24 cellular contexts compared by ENCODE assay signal in genomic region chr5:110909950-110910349, GRCh38.
A peak's percentile ranks its signal among the peaks of the same experiment; 100 is the strongest.
DNase-seq lines count a peak whose midpoint lies in the region; ATAC-seq and TF ChIP-seq lines count a peak whose summit lies in the region.
"Had no signal": no experiment of that assay in that cellular context is flagged by ENCODE, and none has a peak within 500 bp of the region (broad histone marks: within the 10 kb centered on the region; RNA-seq: fewer than 3 reads in every experiment).

No MANE protein-coding gene starts in this region.

- H3K9me3 Mint-ChIP-seq in HFFc6 (peaks cover 13% of the 10 kb centered on the region), Calu3 (ENCODE audit: low read depth, unreplicated experiment) (no peaks in the 10 kb centered on the region)
- H3K9me3 Mint-ChIP-seq: activated naive CD8-positive, alpha-beta T cell treated with anti-CD3 and anti-CD28 coated beads, Interleukin-2, amount 10 ng/mL, durations not matched to agents 7 days and 5 days; activated T-helper 2 cell treated with anti-CD3 and anti-CD28 coated beads, Interferon-gamma antibody, Interleukin-2, Interleukin-4, amounts not matched to agents 10 μg/mL and 5 μg/mL and 100 μg/mL, durations not matched to agents 14 hours and 24 hours and 36 hours had no signal

- peaks cover 6% of the 10 kb centered on the region for H3K27me3 Mint-ChIP-seq in HFFc6 (ENCODE audit: insufficient read depth)
- H3K27me3 Mint-ChIP-seq in Calu3 (ENCODE audit: unreplicated experiment): no peaks in the 10 kb centered on the region
- H3K27me3 Mint-ChIP-seq: activated CD4-positive, alpha-beta T cell treated with anti-CD3 and anti-CD28 coated beads, Interleukin-2, amount 10 ng/mL, durations not matched to agents 24 days and 14 days; naive B cell had no signal

- intact Hi-C loops in Calu3 (cut with micrococcal nuclease; ENCODE audit: unreplicated experiment): no loop called here

- H3K4me3 Mint-ChIP-seq in HFFc6 (no peak overlapping the region), Calu3 (ENCODE audit: low read depth, unreplicated experiment) (no peak overlapping the region)
- H3K4me3 Mint-ChIP-seq: activated CD4-positive, alpha-beta T cell treated with anti-CD3 and anti-CD28 coated beads, Interleukin-2, amount 10 ng/mL, durations not matched to agents 24 days and 14 days; activated naive CD8-positive, alpha-beta T cell treated with anti-CD3 and anti-CD28 coated beads, Interleukin-2, amount 10 ng/mL, durations not matched to agents 7 days and 5 days; H9; naive B cell had no signal

- peak; percentile 45 for DNase-seq in AG10803 (ENCODE audit: low read depth)
- DNase-seq in HFFc6: peak; percentile 41
- peak; percentile 74 for DNase-seq in astrocyte of the cerebellum (ENCODE audit: low read depth)
- DNase-seq in foreskin fibroblast: peak; percentile 54 to 83
- no peak for DNase-seq in C1 segment of cervical spinal cord (lab: John Stamatoyannopoulos, UW)
- no peak for DNase-seq in Calu3
- DNase-seq: activated CD4-positive, alpha-beta T cell treated with anti-CD3 and anti-CD28 coated beads, Interleukin-2, amount 10 ng/mL, durations not matched to agents 24 days and 14 days; activated naive CD8-positive, alpha-beta T cell treated with anti-CD3 and anti-CD28 coated beads, Interleukin-2, amount 10 ng/mL, durations not matched to agents 7 days and 5 days; central memory CD4-positive, alpha-beta T cell; GF-D8; H9; mesenchymal stem cell; MM.1S; naive B cell; NCI-H226; ovary; sigmoid colon; stimulated activated naive CD4-positive, alpha-beta T cell; thyroid gland had no signal

- no peak for ATAC-seq in GM18861 (IDR thresholded peaks at IDR 0.05; ENCODE audit: unreplicated experiment)
- ATAC-seq: esophagus mucosa, GM12878 had no signal

- H3K27ac Mint-ChIP-seq in HFFc6: no peak overlapping the region
- H3K27ac Mint-ChIP-seq in Calu3 (ENCODE audit: unreplicated experiment): no peak overlapping the region
- H3K27ac Mint-ChIP-seq: activated CD4-positive, alpha-beta T cell treated with anti-CD3 and anti-CD28 coated beads, Interleukin-2, amount 10 ng/mL, durations not matched to agents 24 days and 14 days; activated naive CD8-positive, alpha-beta T cell treated with anti-CD3 and anti-CD28 coated beads, Interleukin-2, amount 10 ng/mL, durations not matched to agents 7 days and 5 days; activated T-helper 2 cell treated with anti-CD3 and anti-CD28 coated beads, Interferon-gamma antibody, Interleukin-2, Interleukin-4, amounts not matched to agents 10 μg/mL and 5 μg/mL and 100 μg/mL, durations not matched to agents 14 hours and 24 hours and 36 hours; H9; naive B cell had no signal

- H3K4me1 Mint-ChIP-seq in HFFc6 (ENCODE audit: low read depth) (peaks cover 18% of the 10 kb centered on the region), Calu3 (ENCODE audit: low read depth, unreplicated experiment) (peaks cover 6% of the 10 kb centered on the region)
- H3K4me1 Mint-ChIP-seq: activated CD4-positive, alpha-beta T cell treated with anti-CD3 and anti-CD28 coated beads, Interleukin-2, amount 10 ng/mL, durations not matched to agents 24 days and 14 days; activated naive CD8-positive, alpha-beta T cell treated with anti-CD3 and anti-CD28 coated beads, Interleukin-2, amount 10 ng/mL, durations not matched to agents 7 days and 5 days; naive B cell had no signal

- BruUV-seq in Calu3 (replicated peaks; lab: Mats Ljungman, UMichigan): no TSS peak

- in situ Hi-C loops in astrocyte of the cerebellum (cut with HindIII; ENCODE audit: low sequenced_read_pairs): no loop called here

- no peak for TF ChIP-seq CTCF in AG10803 (conservative IDR thresholded peaks at IDR 0.05; ENCODE audit: low read length)
- no peak for TF ChIP-seq CTCF in HFFc6 (IDR thresholded peaks at IDR 0.05)
- TF ChIP-seq CTCF in astrocyte of the cerebellum (IDR thresholded peaks at IDR 0.05; ENCODE audit: low read depth, low read length, missing control alignments): no peak
- TF ChIP-seq CTCF in foreskin fibroblast (IDR thresholded peaks at IDR 0.05; ENCODE audit: low read depth, low read length): no peak
- TF ChIP-seq CTCF in Calu3 (IDR thresholded peaks at IDR 0.05; ENCODE audit: unreplicated experiment): no peak

- H3K4me3 ChIP-seq in AG10803 (ENCODE audit: low read length) (no peak overlapping the region), astrocyte of the cerebellum (ENCODE audit: low read depth, low read length) (no peak overlapping the region), foreskin fibroblast (ENCODE audit: low read depth in 1 of 2, low read length in 2 of 2) (no peak overlapping the region)
- H3K4me3 ChIP-seq: BLaER1 treated with 17β-estradiol and CSF1 and Interleukin-3, amounts not matched to agents 10 nM and 100 nM; GM12878; ovary; sigmoid colon; thyroid gland had no signal

- H3K36me3 Mint-ChIP-seq in HFFc6 (ENCODE audit: low read depth): 0 out of 2 replicates have a peak, but pooled peaks cover 7% of the 10 kb centered on the region
- no peaks in the 10 kb centered on the region for H3K36me3 Mint-ChIP-seq in Calu3 (ENCODE audit: insufficient read depth, unreplicated experiment)
- H3K36me3 Mint-ChIP-seq: activated naive CD8-positive, alpha-beta T cell treated with anti-CD3 and anti-CD28 coated beads, Interleukin-2, amount 10 ng/mL, durations not matched to agents 7 days and 5 days; naive B cell had no signal

- CTCF ChIA-PET in Calu3 (lab: Charles Lee): no interaction called here

Comparison
In these comparisons a context has a peak if more than half of its experiments do, and no peak if none do; other contexts are left out.
1. DNase-seq: peak in AG10803 (single experiment), HFFc6 (single experiment), astrocyte of the cerebellum (single experiment) and foreskin fibroblast (2 of 2); none in C1 segment of cervical spinal cord (0 of 14) and Calu3 (single experiment).